In the genomic region with DNA sequence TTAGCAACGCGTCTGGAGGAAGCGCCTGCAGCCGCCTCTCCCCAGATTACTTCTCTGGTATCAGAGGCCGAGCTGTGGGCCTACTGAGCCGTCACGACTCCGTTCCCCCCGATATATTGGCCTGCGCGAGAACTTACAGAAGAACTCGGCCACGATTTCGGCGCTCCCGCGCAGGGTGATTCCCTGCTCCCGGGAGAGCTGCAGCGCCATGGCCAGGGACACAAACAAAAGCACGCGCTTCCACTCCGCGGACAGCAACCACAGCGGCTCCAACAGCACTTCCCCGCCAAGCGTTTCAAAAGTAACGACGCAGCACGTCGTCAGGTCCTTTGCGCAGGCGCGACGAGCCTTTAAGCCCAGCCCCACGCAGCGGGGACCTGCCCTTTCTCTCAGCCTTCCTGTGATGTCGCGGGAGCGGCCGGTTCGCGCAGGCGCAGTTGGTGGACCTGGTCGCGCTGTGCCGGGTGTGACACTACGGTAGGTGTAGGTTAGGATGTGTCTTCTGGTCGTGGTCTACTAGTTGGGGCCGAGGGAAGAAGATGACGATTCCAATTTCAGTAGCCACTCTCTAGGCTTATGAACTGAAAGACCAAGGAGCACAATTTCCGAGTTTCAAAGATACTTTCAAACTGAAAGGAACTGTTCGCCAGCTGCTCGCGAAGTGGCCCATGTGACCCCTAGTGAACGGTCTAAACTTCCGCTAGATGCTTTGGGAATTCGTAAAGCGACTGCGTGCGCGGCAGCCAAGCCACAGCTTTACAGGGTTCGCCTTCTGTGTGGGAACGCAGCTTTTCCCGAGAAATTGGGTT, we compare ENCODE assay signal across 8 cellular contexts. TPM values are rescaled to one million over a fixed set of nuclear protein-coding genes. Genes with fewer than 3 reads are reported as not detected.
DNase-seq lines count a peak whose midpoint lies in the region; ATAC-seq and TF ChIP-seq lines count a peak whose summit lies in the region.

A gene (minus strand): TSS at position 324 of the 809 bp plus-strand sequence. CDS start 114 bp downstream, at position 210.

- H3K4me1 Mint-ChIP-seq in activated CD4-positive, alpha-beta T cell treated with anti-CD3 and anti-CD28 coated beads, Interleukin-2, amount 10 ng/mL, durations not matched to agents 24 days and 14 days, result peaks cover 48% of the 10 kb centered on the region

- H3K9me3 Mint-ChIP-seq in activated CD4-positive, alpha-beta T cell treated with anti-CD3 and anti-CD28 coated beads, Interleukin-2, amount 10 ng/mL, durations not matched to agents 24 days and 14 days, result no peaks in the 10 kb centered on the region

- TF ChIP-seq CTCF in BJ (IDR thresholded peaks at IDR 0.05; ENCODE audit: insufficient read depth, low read depth, low read length), result no peak
- no peak for TF ChIP-seq CTCF in coronary artery (IDR thresholded peaks at IDR 0.05)

- H3K36me3 ChIP-seq in BJ (ENCODE audit: control insufficient read depth, insufficient read depth, low read length), result no peaks in the 10 kb centered on the region

- H3K27me3 Mint-ChIP-seq in activated CD4-positive, alpha-beta T cell treated with anti-CD3 and anti-CD28 coated beads, Interleukin-2, amount 10 ng/mL, durations not matched to agents 24 days and 14 days, result no peaks in the 10 kb centered on the region

- CTCF ChIA-PET in BJ (lab: Yijun Ruan, JAX), result interaction anchor here (0.6 to 0.8 kb wide), 2 partner anchors 10 to 12 kb away, joined by 3 read pairs; no protein-coding TSS in a partner anchor

- peak within 1 kb of the TSS; percentile 75 for H3K4me3 ChIP-seq in BJ (ENCODE audit: low read depth, low read length)
- peak within 1 kb of the TSS; percentile 78 for H3K4me3 ChIP-seq in coronary artery

- ATAC-seq in GM19324 (IDR thresholded peaks at IDR 0.05; ENCODE audit: low FRiP score, unreplicated experiment) (peak; percentile 97), HG03469 (IDR thresholded peaks at IDR 0.05; ENCODE audit: unreplicated experiment) (peak; percentile 80)

- H3K27ac Mint-ChIP-seq in activated CD4-positive, alpha-beta T cell treated with anti-CD3 and anti-CD28 coated beads, Interleukin-2, amount 10 ng/mL, durations not matched to agents 24 days and 14 days, result peak within 1 kb of the TSS; percentile 100

- H3K4me3 Mint-ChIP-seq in activated CD4-positive, alpha-beta T cell treated with anti-CD3 and anti-CD28 coated beads, Interleukin-2, amount 10 ng/mL, durations not matched to agents 24 days and 14 days, result peak within 1 kb of the TSS; percentile 91

- POLR2A ChIA-PET in BJ (lab: Charles Lee), result interaction anchor here (0.6 kb wide), 1 partner anchor 1341 kb away, joined by 6 read pairs; no protein-coding TSS in a partner anchor

- DNase-seq in BJ (ENCODE audit: low read depth) (peak; percentile 92), NCI-H526 treated with DMSO at 0.1 percent for 48 hours (lab: John Stamatoyannopoulos, UW) (peak; percentile 96), coronary artery (ENCODE audit: low spot score) (peak; percentile 99)
- DNase-seq in activated CD4-positive, alpha-beta T cell treated with anti-CD3 and anti-CD28 coated beads, Interleukin-2, amount 10 ng/mL, durations not matched to agents 24 days and 14 days, result peak; percentile 99
- DNase-seq in stimulated activated CD4-positive, alpha-beta T cell treated with anti-CD3 and anti-CD28 coated beads, Interleukin-1b, Interleukin-23, amount 100 ng/mL, for 4 hours (ENCODE audit: low read depth in 2 of 2), result peak; percentile 97 to 98

- H3K36me3 Mint-ChIP-seq in activated CD4-positive, alpha-beta T cell treated with anti-CD3 and anti-CD28 coated beads, Interleukin-2, amount 10 ng/mL, durations not matched to agents 24 days and 14 days (ENCODE audit: low read depth), result peaks cover 32% of the 10 kb centered on the region

- intact Hi-C loops in activated CD4-positive, alpha-beta T cell treated with anti-CD3 and anti-CD28 coated beads, Interleukin-2, amount 10 ng/mL, durations not matched to agents 24 days and 14 days (cut with micrococcal nuclease), result loop anchor here (1.0 kb wide), 1 partner anchor 766 kb away; a partner anchor contains a TSS

- H3K27me3 ChIP-seq in BJ (ENCODE audit: control insufficient read depth, insufficient read depth, low read length) (no peaks in the 10 kb centered on the region), layer of hippocampus (ENCODE audit: control insufficient read depth, insufficient read depth, low read length) (no peaks in the 10 kb centered on the region)

- H3K27ac ChIP-seq in coronary artery, result peak within 1 kb of the TSS; percentile 95
- peak within 1 kb of the TSS; percentile 95 for H3K27ac ChIP-seq in layer of hippocampus (ENCODE audit: low read depth, low read length)

RNA-seq across cellular contexts. Expression of the gene that starts here (rescaled TPM):
- 27.0 and 27.1 TPM in 2 replicates for polyA plus RNA-seq in BJ (2011; rRNA removed)
- 7.2 and 11.8 TPM in 2 replicates for polyA minus RNA-seq in BJ (2011; rRNA and poly(A)+ RNA removed)
- total RNA-seq in activated CD4-positive, alpha-beta T cell treated with anti-CD3 and anti-CD28 coated beads, Interleukin-2, amount 10 ng/mL, durations not matched to agents 24 days and 14 days, result 69.2 and 75.3 TPM in 2 replicates

Comparison
In these comparisons a context has a peak if more than half of its experiments do, and no peak if none do; other contexts are left out.
1. Peak in every context shown above with its lines: DNase-seq, ATAC-seq, H3K4me3 ChIP-seq and H3K27ac ChIP-seq.